ENCODE assay signal across 8 cellular contexts in genomic region chr15:90097475-90097874, GRCh38. TPM values are rescaled to one million over a fixed set of nuclear protein-coding genes. Genes with fewer than 3 reads are reported as not detected.
DNase-seq lines count a peak whose midpoint lies in the region; ATAC-seq and TF ChIP-seq lines count a peak whose summit lies in the region.

No MANE protein-coding gene starts in this region.

- TF ChIP-seq CTCF in RWPE1 (conservative IDR thresholded peaks at IDR 0.05; ENCODE audit: low read depth) (no peak), WTC11 (IDR thresholded peaks at IDR 0.05) (no peak)

- no peaks in the 10 kb centered on the region for H3K9me3 Mint-ChIP-seq in central memory CD8-positive, alpha-beta T cell
- H3K9me3 Mint-ChIP-seq in WTC11: no peaks in the 10 kb centered on the region

- POLR2A ChIA-PET in RWPE1 (lab: Yijun Ruan, JAX; ENCODE audit: low non-redundant PET): no interaction called here
- POLR2A ChIA-PET in WTC11 (lab: Charles Lee): no interaction called here

- H3K27ac Mint-ChIP-seq in central memory CD8-positive, alpha-beta T cell (ENCODE audit: low read depth): peak overlapping the region; percentile 98
- no peak overlapping the region for H3K27ac Mint-ChIP-seq in WTC11

- peak overlapping the region; percentile 83 for H3K4me3 Mint-ChIP-seq in central memory CD8-positive, alpha-beta T cell
- no peak overlapping the region for H3K4me3 Mint-ChIP-seq in WTC11

- peak overlapping the region; percentile 57 for H3K27ac ChIP-seq in RWPE1

- ATAC-seq in GM18517 (IDR thresholded peaks at IDR 0.05; ENCODE audit: unreplicated experiment): peak; percentile 71
- peak; percentile 57 for ATAC-seq in HG02798 (IDR thresholded peaks at IDR 0.05; ENCODE audit: poor library complexity, unreplicated experiment)
- peak; percentile 75 for ATAC-seq in central memory CD8-positive, alpha-beta T cell (replicated peaks; ENCODE audit: extremely low read depth, poor library complexity, severe bottlenecking)
- ATAC-seq in WTC11: no peak

- peaks cover 27% of the 10 kb centered on the region for H3K36me3 Mint-ChIP-seq in central memory CD8-positive, alpha-beta T cell (ENCODE audit: insufficient read depth)
- H3K36me3 Mint-ChIP-seq in WTC11: no peaks in the 10 kb centered on the region

- CTCF ChIA-PET in RWPE1 (lab: Yijun Ruan, JAX) (no interaction called here), WTC11 (lab: Charles Lee) (no interaction called here)

- H3K27me3 Mint-ChIP-seq in central memory CD8-positive, alpha-beta T cell: no peaks in the 10 kb centered on the region
- peaks cover 20% of the 10 kb centered on the region for H3K27me3 Mint-ChIP-seq in WTC11 (ENCODE audit: low read depth)

- H3K4me1 Mint-ChIP-seq in central memory CD8-positive, alpha-beta T cell: peaks cover 76% of the 10 kb centered on the region
- H3K4me1 Mint-ChIP-seq in WTC11: peaks cover 38% of the 10 kb centered on the region

- DNase-seq in RWPE1 (ENCODE audit: low spot score) (no peak), HuH-7.5 (ENCODE audit: low spot score) (no peak), WTC11 (ENCODE audit: low spot score) (no peak), NCI-H146 treated with DMSO at 0.1 percent for 48 hours (lab: John Stamatoyannopoulos, UW; ENCODE audit: unreplicated experiment) (no peak)
- DNase-seq in central memory CD8-positive, alpha-beta T cell (ENCODE audit: low spot score in 2 of 2): peak in 1 of 2 donors; percentile 65
- DNase-seq in stimulated activated CD4-positive, alpha-beta T cell treated with anti-CD3 and anti-CD28 coated beads, Interleukin-2, amount 100 ng/mL, for 4 hours (ENCODE audit: low read depth): peak; percentile 58

TF ChIP-seq in WTC11, 78 proteins besides CTCF, POLR2A, EP300 and RAD21:
- TF ChIP-seq SMAD3 (CRISPR knock-in tag; IDR thresholded peaks at IDR 0.05; ENCODE audit: borderline replicate concordance): no peak
- no peak for TF ChIP-seq ZNF425 (CRISPR knock-in tag; conservative IDR thresholded peaks at IDR 0.05)
- TF ChIP-seq NFYB (CRISPR knock-in tag; conservative IDR thresholded peaks at IDR 0.05; ENCODE audit: low read depth): no peak
- TF ChIP-seq AR (CRISPR knock-in tag; IDR thresholded peaks at IDR 0.05): no peak

RNA-seq across cellular contexts. Expression of gene IDH2, which starts 4.8 kb away (rescaled TPM):
- total RNA-seq in WTC11 (2021): 53.3 to 80.3 TPM (median 72.3 TPM) in 3 replicates
